ENCODE assay signal across 13 cellular contexts in the genomic region with DNA sequence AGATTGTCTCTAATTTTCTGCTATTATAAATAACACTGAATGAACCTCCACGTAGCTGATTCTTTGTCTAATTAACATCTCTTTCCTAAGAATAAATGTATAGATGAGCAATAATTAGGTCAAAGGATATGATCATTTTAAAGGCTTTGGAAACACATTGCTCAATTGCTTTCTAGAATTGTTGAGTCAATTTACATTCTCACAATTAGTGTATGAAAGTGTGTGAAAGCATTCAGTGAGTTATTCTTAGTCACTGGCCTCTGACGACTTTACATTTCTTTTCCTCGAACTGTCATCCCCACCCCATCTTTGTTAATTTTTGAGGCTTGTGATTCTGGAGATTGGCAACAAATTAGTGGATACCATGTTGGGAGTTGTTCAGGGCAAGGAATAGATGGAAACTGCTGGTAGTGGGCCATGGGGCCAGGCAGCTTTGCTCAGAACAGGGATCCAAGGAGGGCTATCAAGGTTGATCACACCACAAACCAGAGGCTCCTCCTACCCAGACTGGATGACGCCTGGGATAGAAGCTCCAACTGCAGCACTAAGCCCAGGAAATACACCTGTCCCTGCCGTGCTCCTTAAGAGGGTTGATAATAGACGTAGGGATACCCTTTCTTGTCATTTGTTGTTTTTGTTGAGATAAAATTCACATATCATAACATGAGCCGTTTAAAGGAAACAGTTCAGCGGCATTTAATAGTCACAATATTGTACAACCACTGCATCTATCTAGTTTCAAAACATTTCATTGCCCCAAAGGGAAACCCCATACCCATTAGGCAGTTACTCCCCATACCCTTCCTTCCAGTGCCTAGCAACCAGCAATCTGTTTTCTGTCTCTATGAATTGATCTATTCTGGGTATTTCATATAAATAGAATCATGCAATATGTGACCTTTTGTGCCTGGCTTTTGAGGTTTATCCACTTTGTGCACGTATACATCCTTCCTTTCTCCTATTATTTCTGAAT. TPM values are rescaled to one million over a fixed set of nuclear protein-coding genes. Genes with fewer than 3 reads are reported as not detected.
A peak's percentile ranks its signal among the peaks of the same experiment; 100 is the strongest.
DNase-seq lines count a peak whose midpoint lies in the region; ATAC-seq, FAIRE-seq and TF ChIP-seq lines count a peak whose summit lies in the region.
"Had no signal": no experiment of that assay in that cellular context is flagged by ENCODE, and none has a peak within 500 bp of the region (broad histone marks: within the 10 kb centered on the region; RNA-seq: fewer than 3 reads in every experiment).

No MANE protein-coding gene starts in this region.

- TF ChIP-seq POLR2A in GM12892 (IDR thresholded peaks at IDR 0.05; ENCODE audit: low read depth, low read length): no peak

- H3K27me3 Mint-ChIP-seq in activated T-cell treated with anti-CD3 and anti-CD28 coated beads, Interleukin-2, amount 50 U/mL, for 4 hours (ENCODE audit: low read depth): peaks cover 2% of the 10 kb centered on the region
- no peaks in the 10 kb centered on the region for H3K27me3 Mint-ChIP-seq in GM23338 (ENCODE audit: insufficient read depth, low read depth, poor library complexity)

- H3K9me3 Mint-ChIP-seq in activated T-cell treated with anti-CD3 and anti-CD28 coated beads, Interleukin-2, amount 50 U/mL, for 4 hours: no peaks in the 10 kb centered on the region
- no peaks in the 10 kb centered on the region for H3K9me3 Mint-ChIP-seq in GM23338

- no peaks in the 10 kb centered on the region for H3K4me1 ChIP-seq in GM23338 (ENCODE audit: insufficient read depth)

- no peak overlapping the region for H3K27ac ChIP-seq in GM23338 (ENCODE audit: low read depth)
- H3K27ac ChIP-seq: left ventricle myocardium inferior had no signal

- H3K9me2 ChIP-seq in GM23338 (ENCODE audit: insufficient read depth): peaks cover 8% of the 10 kb centered on the region; the same call in 1 of the 2 replicates

- no peak overlapping the region for H3K4me2 ChIP-seq in GM23338

- intact Hi-C loops in left cardiac atrium (cut with DNase I): no loop called here

- no peaks in the 10 kb centered on the region for H4K20me1 ChIP-seq in GM23338 (replicated peaks; ENCODE audit: insufficient read depth)

- peaks cover 5% of the 10 kb centered on the region for H3K4me1 Mint-ChIP-seq in activated T-cell treated with anti-CD3 and anti-CD28 coated beads, Interleukin-2, amount 50 U/mL, for 4 hours (ENCODE audit: low read depth)
- H3K4me1 Mint-ChIP-seq in GM23338: no peaks in the 10 kb centered on the region; the same call in 2 of the 3 replicates

- DNase-seq in GM12892 (ENCODE audit: insufficient read length) (no peak), left cardiac atrium (no peak), GM23338 (ENCODE audit: low spot score) (no peak), epidermal melanocyte (ENCODE audit: insufficient read length, low spot score) (no peak)
- no peak for DNase-seq in activated T-cell treated with anti-CD3 and anti-CD28 coated beads, Interleukin-2, amount 50 U/mL, for 4 hours
- DNase-seq: activated effector memory CD4-positive, alpha-beta T cell treated with anti-CD3 and anti-CD28 coated beads, Interleukin-2, amount 50 U/mL, for 16 hours; cerebellar nuclear complex; left ventricle myocardium inferior; NCI-H1694 had no signal

- H3K27ac Mint-ChIP-seq in GM23338: no peak overlapping the region

- no peak overlapping the region for H2AFZ ChIP-seq in GM23338

- no peak for TF ChIP-seq CTCF in GM23338 (conservative IDR thresholded peaks at IDR 0.05; ENCODE audit: low read depth in 2 of 2)

- ATAC-seq in GM18907 (IDR thresholded peaks at IDR 0.05; ENCODE audit: unreplicated experiment) (peak; percentile 49), HG02885 (IDR thresholded peaks at IDR 0.05; ENCODE audit: poor library complexity, unreplicated experiment) (peak; percentile 81), GM21737 (IDR thresholded peaks at IDR 0.05; ENCODE audit: unreplicated experiment) (no peak), left cardiac atrium (no peak), GM23338 (no peak)
- ATAC-seq in activated T-cell treated with anti-CD3 and anti-CD28 coated beads, Interleukin-2, amount 50 U/mL, for 4 hours: peak; percentile 75 to 77

- no peaks in the 10 kb centered on the region for H3K36me3 Mint-ChIP-seq in activated T-cell treated with anti-CD3 and anti-CD28 coated beads, Interleukin-2, amount 50 U/mL, for 4 hours (ENCODE audit: insufficient read depth)
- no peaks in the 10 kb centered on the region for H3K36me3 Mint-ChIP-seq in GM23338 (ENCODE audit: low read depth)

- no peaks in the 10 kb centered on the region for H3F3A ChIP-seq in GM23338 (replicated peaks; ENCODE audit: low read depth)

- no peak overlapping the region for H3K4me3 Mint-ChIP-seq in activated T-cell treated with anti-CD3 and anti-CD28 coated beads, Interleukin-2, amount 50 U/mL, for 4 hours
- H3K4me3 Mint-ChIP-seq in GM23338: no peak overlapping the region

- FAIRE-seq in GM12892 (lab: Jason Lieb, UNC): peak; percentile 46

- H3K79me2 ChIP-seq in GM23338 (replicated peaks; ENCODE audit: insufficient read depth): no peaks in the 10 kb centered on the region

- H3K27me3 ChIP-seq in GM23338 (ENCODE audit: insufficient read depth): no peaks in the 10 kb centered on the region

- no peaks in the 10 kb centered on the region for H3K36me3 ChIP-seq in GM23338 (ENCODE audit: insufficient read depth)
- H3K36me3 ChIP-seq: left ventricle myocardium inferior had no signal

- no peak overlapping the region for H3K4me3 ChIP-seq in GM23338
- H3K4me3 ChIP-seq: left ventricle myocardium inferior had no signal

TF ChIP-seq in GM23338, 12 proteins besides CTCF, POLR2A, EP300 and RAD21 (continues in another document):
- TF ChIP-seq STAT1 (IDR thresholded peaks at IDR 0.05; ENCODE audit: unreplicated experiment) (no peak), NANOG (IDR thresholded peaks at IDR 0.05; ENCODE audit: borderline replicate concordance) (no peak)
- TF ChIP-seq, protein P1, sequence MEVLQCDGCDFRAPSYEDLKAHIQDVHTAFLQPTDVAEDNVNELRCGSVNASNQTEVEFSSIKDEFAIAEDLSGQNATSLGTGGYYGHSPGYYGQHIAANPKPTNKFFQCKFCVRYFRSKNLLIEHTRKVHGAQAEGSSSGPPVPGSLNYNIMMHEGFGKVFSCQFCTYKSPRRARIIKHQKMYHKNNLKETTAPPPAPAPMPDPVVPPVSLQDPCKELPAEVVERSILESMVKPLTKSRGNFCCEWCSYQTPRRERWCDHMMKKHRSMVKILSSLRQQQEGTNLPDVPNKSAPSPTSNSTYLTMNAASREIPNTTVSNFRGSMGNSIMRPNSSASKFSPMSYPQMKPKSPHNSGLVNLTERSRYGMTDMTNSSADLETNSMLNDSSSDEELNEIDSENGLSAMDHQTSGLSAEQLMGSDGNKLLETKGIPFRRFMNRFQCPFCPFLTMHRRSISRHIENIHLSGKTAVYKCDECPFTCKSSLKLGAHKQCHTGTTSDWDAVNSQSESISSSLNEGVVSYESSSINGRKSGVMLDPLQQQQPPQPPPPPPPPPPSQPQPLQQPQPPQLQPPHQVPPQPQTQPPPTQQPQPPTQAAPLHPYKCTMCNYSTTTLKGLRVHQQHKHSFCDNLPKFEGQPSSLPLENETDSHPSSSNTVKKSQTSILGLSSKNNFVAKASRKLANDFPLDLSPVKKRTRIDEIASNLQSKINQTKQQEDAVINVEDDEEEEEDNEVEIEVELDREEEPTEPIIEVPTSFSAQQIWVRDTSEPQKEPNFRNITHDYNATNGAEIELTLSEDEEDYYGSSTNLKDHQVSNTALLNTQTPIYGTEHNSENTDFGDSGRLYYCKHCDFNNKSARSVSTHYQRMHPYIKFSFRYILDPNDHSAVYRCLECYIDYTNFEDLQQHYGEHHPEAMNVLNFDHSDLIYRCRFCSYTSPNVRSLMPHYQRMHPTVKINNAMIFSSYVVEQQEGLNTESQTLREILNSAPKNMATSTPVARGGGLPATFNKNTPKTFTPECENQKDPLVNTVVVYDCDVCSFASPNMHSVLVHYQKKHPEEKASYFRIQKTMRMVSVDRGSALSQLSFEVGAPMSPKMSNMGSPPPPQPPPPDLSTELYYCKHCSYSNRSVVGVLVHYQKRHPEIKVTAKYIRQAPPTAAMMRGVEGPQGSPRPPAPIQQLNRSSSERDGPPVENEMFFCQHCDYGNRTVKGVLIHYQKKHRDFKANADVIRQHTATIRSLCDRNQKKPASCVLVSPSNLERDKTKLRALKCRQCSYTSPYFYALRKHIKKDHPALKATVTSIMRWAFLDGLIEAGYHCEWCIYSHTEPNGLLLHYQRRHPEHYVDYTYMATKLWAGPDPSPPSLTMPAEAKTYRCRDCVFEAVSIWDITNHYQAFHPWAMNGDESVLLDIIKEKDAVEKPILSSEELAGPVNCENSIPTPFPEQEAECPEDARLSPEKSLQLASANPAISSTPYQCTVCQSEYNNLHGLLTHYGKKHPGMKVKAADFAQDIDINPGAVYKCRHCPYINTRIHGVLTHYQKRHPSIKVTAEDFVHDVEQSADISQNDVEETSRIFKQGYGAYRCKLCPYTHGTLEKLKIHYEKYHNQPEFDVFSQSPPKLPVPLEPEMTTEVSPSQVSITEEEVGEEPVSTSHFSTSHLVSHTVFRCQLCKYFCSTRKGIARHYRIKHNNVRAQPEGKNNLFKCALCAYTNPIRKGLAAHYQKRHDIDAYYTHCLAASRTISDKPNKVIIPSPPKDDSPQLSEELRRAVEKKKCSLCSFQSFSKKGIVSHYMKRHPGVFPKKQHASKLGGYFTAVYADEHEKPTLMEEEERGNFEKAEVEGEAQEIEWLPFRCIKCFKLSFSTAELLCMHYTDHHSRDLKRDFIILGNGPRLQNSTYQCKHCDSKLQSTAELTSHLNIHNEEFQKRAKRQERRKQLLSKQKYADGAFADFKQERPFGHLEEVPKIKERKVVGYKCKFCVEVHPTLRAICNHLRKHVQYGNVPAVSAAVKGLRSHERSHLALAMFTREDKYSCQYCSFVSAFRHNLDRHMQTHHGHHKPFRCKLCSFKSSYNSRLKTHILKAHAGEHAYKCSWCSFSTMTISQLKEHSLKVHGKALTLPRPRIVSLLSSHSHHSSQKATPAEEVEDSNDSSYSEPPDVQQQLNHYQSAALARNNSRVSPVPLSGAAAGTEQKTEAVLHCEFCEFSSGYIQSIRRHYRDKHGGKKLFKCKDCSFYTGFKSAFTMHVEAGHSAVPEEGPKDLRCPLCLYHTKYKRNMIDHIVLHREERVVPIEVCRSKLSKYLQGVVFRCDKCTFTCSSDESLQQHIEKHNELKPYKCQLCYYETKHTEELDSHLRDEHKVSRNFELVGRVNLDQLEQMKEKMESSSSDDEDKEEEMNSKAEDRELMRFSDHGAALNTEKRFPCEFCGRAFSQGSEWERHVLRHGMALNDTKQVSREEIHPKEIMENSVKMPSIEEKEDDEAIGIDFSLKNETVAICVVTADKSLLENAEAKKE (CRISPR knock-in tag; IDR thresholded peaks at IDR 0.05): no peak

RNA-seq across cellular contexts. Expression of gene EIF1B, which starts 27.9 kb away (rescaled TPM):
- 52.2 TPM for polyA plus RNA-seq in GM12892 (2012; ENCODE audit: missing spikeins)
- 10 to 100 TPM; 83.4 to 87.0 (median 83.5) TPM for total RNA-seq in activated T-cell treated with anti-CD3 and anti-CD28 coated beads, Interleukin-2, amount 50 U/mL, for 4 hours
- 100 to 1,000 TPM; 194 to 210 TPM for total RNA-seq in left cardiac atrium
- total RNA-seq in GM23338 (2014; rRNA removed; shearing (Covaris generic)): 24.4 and 37.6 TPM in 2 replicates
- polyA plus RNA-seq in GM23338 (2016; fragmentation: Nextera tagmentation; extraction: Ambion mirVana): 205 and 229 TPM in 2 replicates

RNA-seq across cellular contexts. Expression of gene ENTPD3, which starts 49.6 kb away (rescaled TPM):
- polyA plus RNA-seq in GM12892 (2012; ENCODE audit: missing spikeins): 0.15 TPM
- not detected for total RNA-seq in activated T-cell treated with anti-CD3 and anti-CD28 coated beads, Interleukin-2, amount 50 U/mL, for 4 hours
- total RNA-seq in left cardiac atrium: under 1 TPM; 0.10 to 0.29 TPM
- total RNA-seq in GM23338 (2014; rRNA removed; shearing (Covaris generic)): 0.63 and 0.74 TPM in 2 replicates
- polyA plus RNA-seq in GM23338 (2016; fragmentation: Nextera tagmentation; extraction: Ambion mirVana): 0.19 and 0.32 TPM in 2 replicates
- total RNA-seq: osteocyte had no signal

Comparison
In these comparisons a context has a peak if more than half of its experiments do, and no peak if none do; other contexts are left out.
1. ATAC-seq: peak in GM18907 (single experiment), HG02885 (single experiment) and activated T-cell treated with anti-CD3 and anti-CD28 coated beads, Interleukin-2, amount 50 U/mL, for 4 hours (2 of 2); none in GM21737 (single experiment), left cardiac atrium (0 of 2) and GM23338 (single experiment).